ENCODE assay signal across 8 cellular contexts in the genomic region with DNA sequence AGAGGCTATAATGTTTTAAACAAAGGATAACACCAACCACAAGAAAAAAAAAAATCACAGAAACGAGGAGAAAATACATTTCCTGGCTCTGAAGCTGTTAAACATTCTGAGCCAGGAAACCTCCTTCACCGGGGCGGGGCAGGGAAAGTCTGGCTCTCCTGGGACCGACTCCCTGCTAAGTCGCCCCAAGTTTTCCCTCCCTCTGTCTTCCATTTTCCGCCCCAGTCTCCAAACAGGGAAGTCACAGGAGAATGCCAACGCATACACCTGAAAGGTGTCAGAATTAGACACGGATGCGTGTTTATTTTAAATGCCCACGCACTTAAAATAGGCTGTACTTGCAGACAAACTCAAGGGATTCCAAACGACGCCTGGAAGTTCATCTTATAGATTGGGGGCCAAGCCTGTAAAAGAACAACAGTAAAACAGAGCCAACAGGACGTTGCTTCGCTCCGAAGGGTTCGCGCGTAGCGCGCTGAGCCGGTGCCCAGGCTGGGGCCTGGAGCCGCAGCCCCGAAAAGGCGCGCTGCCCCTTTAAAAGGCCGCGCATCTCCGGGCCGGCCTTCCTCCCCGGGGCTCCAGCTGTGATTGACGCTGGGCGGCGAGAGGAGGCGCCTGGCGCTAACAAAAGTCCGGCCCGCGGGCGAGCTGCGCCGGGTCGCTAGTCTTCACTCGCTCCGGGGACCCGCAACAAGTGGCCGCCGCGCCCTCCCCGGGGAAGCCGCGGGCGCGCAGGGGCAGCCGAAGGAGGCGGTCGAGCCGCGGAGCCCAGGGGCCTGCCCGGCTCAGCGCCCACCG.
DNase-seq lines count a peak whose midpoint lies in the region; ATAC-seq and TF ChIP-seq lines count a peak whose summit lies in the region.

A gene (plus strand): TSS at position 653 of the 798 bp plus-strand sequence.

- no peaks in the 10 kb centered on the region for H3K9me3 ChIP-seq in HAP-1
- no peaks in the 10 kb centered on the region for H3K9me3 ChIP-seq in SK-N-MC (ENCODE audit: low read depth, low read length)
- H3K9me3 ChIP-seq in neuron (ENCODE audit: low read length) = no peaks in the 10 kb centered on the region

- no peak within 1 kb of the TSS for H3K9ac ChIP-seq in SK-N-MC (ENCODE audit: insufficient read length)

- peak within 1 kb of the TSS; percentile 88 for H2AFZ ChIP-seq in neuron (ENCODE audit: low read depth, low read length)

- CTCF ChIA-PET in AG04449 (lab: Yijun Ruan, JAX) = interaction anchor here (0.9 to 1.4 kb wide), 6 partner anchors 9 to 496 kb away, joined by 3 to 6 read pairs (median 3); no protein-coding TSS in a partner anchor

- TF ChIP-seq CTCF in AG04449 (IDR thresholded peaks at IDR 0.05; ENCODE audit: insufficient read depth, low read length, missing control alignments) = peak; percentile 57

- POLR2A ChIA-PET in AG04449 (lab: Yijun Ruan, JAX) = interaction anchor here (0.7 to 2.2 kb wide), 7 partner anchors 9 to 289 kb away, joined by 3 to 7 read pairs (median 3); no protein-coding TSS in a partner anchor

- H3K27me3 ChIP-seq in HAP-1 (ENCODE audit: low read depth) = peaks cover 3% of the 10 kb centered on the region; the same call in 1 of the 2 replicates
- peaks cover 26% of the 10 kb centered on the region for H3K27me3 ChIP-seq in neuron (ENCODE audit: insufficient read depth, low read length)

- H3K4me3 ChIP-seq in AG04449 (ENCODE audit: low read depth, low read length) (peak within 1 kb of the TSS; percentile 85), HAP-1 (peak within 1 kb of the TSS; percentile 67), SK-N-MC (peak within 1 kb of the TSS; percentile 33; the same call in 1 of the 2 replicates), neuron (ENCODE audit: low read length) (peak within 1 kb of the TSS; percentile 80)

- ATAC-seq in HG02678 (IDR thresholded peaks at IDR 0.05; ENCODE audit: unreplicated experiment) (no peak), HG02852 (IDR thresholded peaks at IDR 0.05; ENCODE audit: unreplicated experiment) (no peak)

- DNase-seq in AG04449 (ENCODE audit: low read depth, low spot score) = no peak
- DNase-seq in HAP-1 (ENCODE audit: low spot score in 2 of 2) = peak; percentile 60 to 87
- no peak for DNase-seq in SK-N-MC (ENCODE audit: low read depth, low spot score)
- peak; percentile 88 for DNase-seq in globus pallidus (ENCODE audit: low spot score)
- DNase-seq in stimulated activated naive CD4-positive, alpha-beta T cell (lab: John Stamatoyannopoulos, UW) = no peak

- in situ Hi-C loops in HAP-1 (cut with MboI; ENCODE audit: low sequenced_read_pairs) = no loop called here

- H3K4me1 ChIP-seq in HAP-1 (peaks cover 13% of the 10 kb centered on the region), neuron (ENCODE audit: insufficient read depth, low read length) (peaks cover 18% of the 10 kb centered on the region)

- H3K27ac ChIP-seq in SK-N-MC = no peak within 1 kb of the TSS

- H3K36me3 ChIP-seq in HAP-1 (replicated peaks) (no peaks in the 10 kb centered on the region), SK-N-MC (ENCODE audit: insufficient read depth, low read length) (no peaks in the 10 kb centered on the region), neuron (ENCODE audit: insufficient read depth, low read length) (no peaks in the 10 kb centered on the region)

Comparison
In these comparisons a context has a peak if more than half of its experiments do, and no peak if none do; other contexts are left out.
1. DNase-seq: peak in HAP-1 (2 of 2) and globus pallidus (single experiment); none in AG04449 (single experiment), SK-N-MC (single experiment) and stimulated activated naive CD4-positive, alpha-beta T cell (0 of 6).
2. H3K4me3 ChIP-seq: peak in every context shown above with its lines; median percentile 85 in AG04449; 80 in neuron; 67 in HAP-1; 33 in SK-N-MC.